In the genomic region with DNA sequence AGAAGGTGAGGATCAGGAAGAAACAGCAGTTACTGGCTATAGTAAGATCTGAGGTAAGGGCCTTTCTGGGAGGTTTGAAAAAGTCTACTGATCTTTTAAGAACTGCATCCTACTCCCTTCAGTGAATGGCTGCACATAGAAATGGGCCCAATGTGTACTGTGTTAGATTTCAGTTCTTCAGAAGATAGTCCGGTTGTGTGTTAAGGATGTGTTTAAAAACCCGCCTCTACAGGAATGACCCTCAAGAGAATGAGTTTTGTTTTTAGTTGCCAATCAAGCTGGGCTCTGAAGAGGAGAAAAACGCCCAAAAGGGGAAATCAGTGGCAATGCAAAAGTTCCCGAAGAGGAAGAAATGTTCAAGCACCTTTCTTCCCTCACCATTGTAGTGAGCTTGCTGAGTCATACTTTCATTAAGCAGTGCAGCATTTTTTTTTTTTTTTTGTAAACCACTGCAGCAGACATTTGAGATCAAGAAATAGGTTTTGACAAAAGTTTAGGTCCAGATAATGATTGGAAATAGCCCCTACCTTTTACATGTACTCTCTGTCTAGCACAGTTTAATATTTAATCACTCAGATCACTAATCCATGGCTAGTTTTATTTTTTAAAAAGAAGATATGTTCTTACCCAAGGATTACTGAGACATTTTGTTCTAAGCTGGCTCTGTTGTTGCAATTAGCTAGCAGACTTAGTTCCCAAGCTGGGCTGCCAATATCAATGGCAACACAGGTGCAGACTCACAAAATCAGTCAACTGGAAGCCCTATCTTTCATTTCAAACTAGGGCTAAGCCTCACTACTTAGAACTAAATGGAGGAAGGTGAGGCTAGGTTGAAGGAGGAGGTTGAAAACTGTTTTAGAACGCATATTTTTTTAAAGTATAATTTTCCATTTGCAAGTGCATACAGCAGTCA, we compare ENCODE assay signal across 9 cellular contexts. TPM values are rescaled to one million over a fixed set of nuclear protein-coding genes. Genes with fewer than 3 reads are reported as not detected.
A peak's percentile ranks its signal among the peaks of the same experiment; 100 is the strongest.
DNase-seq lines count a peak whose midpoint lies in the region; ATAC-seq, FAIRE-seq and TF ChIP-seq lines count a peak whose summit lies in the region.
"Had no signal": no experiment of that assay in that cellular context is flagged by ENCODE, and none has a peak within 500 bp of the region (broad histone marks: within the 10 kb centered on the region; RNA-seq: fewer than 3 reads in every experiment).

No MANE protein-coding gene starts in this region.

- FAIRE-seq in small intestine (lab: Jason Lieb, UNC) = no peak

- H3K4me1 ChIP-seq in adipocyte (ENCODE audit: control insufficient read depth, insufficient read depth, low read length) (peaks cover 5% of the 10 kb centered on the region), small intestine (ENCODE audit: control insufficient read depth in 2 of 2, insufficient read depth in 1 of 2, low read depth in 1 of 2, low read length in 1 of 2) (no peaks in the 10 kb centered on the region), adrenal gland (replicated peaks in 1 of 2) (peaks cover 0 to 3% of the 10 kb centered on the region in 2 donors)

- TF ChIP-seq POLR2A in adrenal gland (IDR thresholded peaks at IDR 0.05) = no peak

- H3K4me3 ChIP-seq in adipocyte (ENCODE audit: low read length) (no peak overlapping the region), small intestine (ENCODE audit: low read depth in 1 of 2, low read length in 2 of 2) (no peak overlapping the region), H7 (ENCODE audit: insufficient read depth, low read depth, low read length) (no peak overlapping the region), adrenal gland (no peak overlapping the region)

- H3K9ac ChIP-seq in adipocyte (ENCODE audit: low read length) = no peak overlapping the region

- no peak for TF ChIP-seq CTCF in adrenal gland (IDR thresholded peaks at IDR 0.05)

- peak; percentile 3 for DNase-seq in NCI-H510A treated with DMSO at 0.1 percent for 48 hours (lab: John Stamatoyannopoulos, UW)
- DNase-seq in NCI-H510A (lab: John Stamatoyannopoulos, UW) = no peak
- DNase-seq in adipocyte (ENCODE audit: low read depth) = peak; percentile 24
- DNase-seq in small intestine = peak; percentile 10
- no peak for DNase-seq in activated CD4-positive, alpha-beta T cell treated with anti-CD3 and anti-CD28 coated beads for 48 hours
- DNase-seq in H7 = no peak
- no peak for DNase-seq in adrenal gland

- no peaks in the 10 kb centered on the region for H3K36me3 ChIP-seq in adipocyte (ENCODE audit: control insufficient read depth, insufficient read depth, low read length, severe bottlenecking)
- no peaks in the 10 kb centered on the region for H3K36me3 ChIP-seq in small intestine (ENCODE audit: control insufficient read depth in 2 of 2, insufficient read depth in 2 of 2, low read length in 2 of 2)
- H3K36me3 ChIP-seq in H7 (replicated peaks; ENCODE audit: control insufficient read depth, insufficient read depth, low read length) = no peaks in the 10 kb centered on the region
- H3K36me3 ChIP-seq in adrenal gland (replicated peaks in 1 of 2) = no peaks in the 10 kb centered on the region

- ATAC-seq in HG02970 (IDR thresholded peaks at IDR 0.05; ENCODE audit: low FRiP score, unreplicated experiment) = peak; percentile 21

- WGBS in small intestine, 3 donors = 33 to 38% (median 34%) methylated on average over 5 of the region's 5 CpGs
- 37 to 43% (median 38%) methylated on average over 5 of the region's 5 CpGs for WGBS in adrenal gland, 4 donors

- peaks cover 7% of the 10 kb centered on the region for H3K9me3 ChIP-seq in adipocyte (ENCODE audit: control insufficient read depth, low read length)
- no peaks in the 10 kb centered on the region for H3K9me3 ChIP-seq in small intestine (ENCODE audit: control insufficient read depth, low read depth)
- no peaks in the 10 kb centered on the region for H3K9me3 ChIP-seq in adrenal gland (replicated peaks in 1 of 3)

- intact Hi-C loops in adrenal gland (cut with DNase I) = no loop called here

- H3K27me3 ChIP-seq in adipocyte (replicated peaks; ENCODE audit: control insufficient read depth, insufficient read depth, low read length) = peaks cover 60% of the 10 kb centered on the region
- no peaks in the 10 kb centered on the region for H3K27me3 ChIP-seq in small intestine (ENCODE audit: control insufficient read depth in 2 of 2, insufficient read depth in 2 of 2, low read length in 2 of 2)
- H3K27me3 ChIP-seq in H7 (ENCODE audit: control insufficient read depth, insufficient read depth, low read length) = no peaks in the 10 kb centered on the region
- H3K27me3 ChIP-seq in adrenal gland = peaks cover 31% of the 10 kb centered on the region

- H3K27ac ChIP-seq in small intestine (ENCODE audit: low read depth in 1 of 2, low read length in 1 of 2) (no peak overlapping the region), adrenal gland (no peak overlapping the region)

RNA-seq across cellular contexts. Expression of a gene that starts 7.0 kb away (rescaled TPM):
- polyA plus RNA-seq in small intestine = not detected
- total RNA-seq in H7 (2014; rRNA removed; shearing (Covaris generic)) = 0.21 TPM in 1 of 2 replicates, not detected in the other
- total RNA-seq in adrenal gland = not detected
- under 1 TPM in 2 of 3 donors, not detected in 1; 0.03 to 0.38 TPM for polyA plus RNA-seq in adrenal gland
- total RNA-seq: LHCN-M2 had no signal

Comparison
In these comparisons a context has a peak if more than half of its experiments do, and no peak if none do; other contexts are left out.
1. DNase-seq: peak in NCI-H510A treated with DMSO at 0.1 percent for 48 hours (single experiment), adipocyte (single experiment) and small intestine (single experiment); none in NCI-H510A (single experiment), activated CD4-positive, alpha-beta T cell treated with anti-CD3 and anti-CD28 coated beads for 48 hours (single experiment), H7 (single experiment) and adrenal gland (0 of 7).